9 cellular contexts compared by ENCODE assay signal in genomic region chr17:38674013-38674748, GRCh38. TPM values are rescaled to one million over a fixed set of nuclear protein-coding genes. Genes with fewer than 3 reads are reported as not detected.
DNase-seq lines count a peak whose midpoint lies in the region; ATAC-seq, FAIRE-seq and TF ChIP-seq lines count a peak whose summit lies in the region.
"Had no signal": no experiment of that assay in that cellular context is flagged by ENCODE, and none has a peak within 500 bp of the region (broad histone marks: within the 10 kb centered on the region; RNA-seq: fewer than 3 reads in every experiment).

No MANE protein-coding gene starts in this region.

- H2AFZ ChIP-seq in neuron (ENCODE audit: low read depth, low read length): peak overlapping the region; percentile 93

- peak; percentile 34 for TF ChIP-seq CTCF in endodermal cell (conservative IDR thresholded peaks at IDR 0.05)

- no peak overlapping the region for H3K27ac ChIP-seq in endodermal cell (ENCODE audit: low read depth, low read length)

- no peak overlapping the region for H3K27ac Mint-ChIP-seq in T-helper 2 cell treated with Interferon-gamma antibody and Interleukin-4, amounts not matched to agents 5 μg/mL and 100 μg/mL, for 36 hours
- H3K27ac Mint-ChIP-seq in endodermal cell: no peak overlapping the region

- H3K27me3 Mint-ChIP-seq in T-helper 2 cell treated with Interferon-gamma antibody and Interleukin-4, amounts not matched to agents 5 μg/mL and 100 μg/mL, for 36 hours (ENCODE audit: low read depth): peaks cover 42% of the 10 kb centered on the region
- peaks cover 71% of the 10 kb centered on the region for H3K27me3 Mint-ChIP-seq in endodermal cell (ENCODE audit: insufficient read depth)

- peaks cover 26% of the 10 kb centered on the region for H3K4me1 Mint-ChIP-seq in T-helper 2 cell treated with Interferon-gamma antibody and Interleukin-4, amounts not matched to agents 5 μg/mL and 100 μg/mL, for 36 hours (ENCODE audit: low read depth)
- H3K4me1 Mint-ChIP-seq in endodermal cell: peaks cover 14% of the 10 kb centered on the region

- no peaks in the 10 kb centered on the region for H3K9me3 ChIP-seq in endodermal cell (ENCODE audit: control insufficient read depth, low read length)
- H3K9me3 ChIP-seq in neuron (ENCODE audit: low read length): no peaks in the 10 kb centered on the region

- no peaks in the 10 kb centered on the region for H3K9me3 Mint-ChIP-seq in T-helper 2 cell treated with Interferon-gamma antibody and Interleukin-4, amounts not matched to agents 5 μg/mL and 100 μg/mL, for 36 hours
- H3K9me3 Mint-ChIP-seq in endodermal cell: no peaks in the 10 kb centered on the region

- H3K4me1 ChIP-seq in endodermal cell (ENCODE audit: control insufficient read depth, insufficient read depth, low read length) (peaks cover 17% of the 10 kb centered on the region), neuron (ENCODE audit: insufficient read depth, low read length) (peaks cover 12% of the 10 kb centered on the region)

- H3K36me3 Mint-ChIP-seq in T-helper 2 cell treated with Interferon-gamma antibody and Interleukin-4, amounts not matched to agents 5 μg/mL and 100 μg/mL, for 36 hours (ENCODE audit: low read depth): no peaks in the 10 kb centered on the region
- no peaks in the 10 kb centered on the region for H3K36me3 Mint-ChIP-seq in endodermal cell (ENCODE audit: low read depth)

- ATAC-seq in HG02642 (IDR thresholded peaks at IDR 0.05; ENCODE audit: poor library complexity, unreplicated experiment): peak; percentile 21

- H3K4me3 ChIP-seq in endodermal cell (ENCODE audit: low read length) (peak overlapping the region; percentile 75), neuron (ENCODE audit: low read length) (peak overlapping the region; percentile 55)

- H3K27me3 ChIP-seq in endodermal cell (ENCODE audit: control insufficient read depth, insufficient read depth, low read length, poor library complexity, severe bottlenecking): peaks cover 65% of the 10 kb centered on the region
- peaks cover 44% of the 10 kb centered on the region for H3K27me3 ChIP-seq in neuron (ENCODE audit: insufficient read depth, low read length)

- DNase-seq in DMS 273 (lab: John Stamatoyannopoulos, UW; ENCODE audit: unreplicated experiment) (peak; percentile 69), DMS 273 treated with DMSO at 0.1 percent for 48 hours (lab: John Stamatoyannopoulos, UW) (no peak), endodermal cell (peak; percentile 83), H54 (ENCODE audit: insufficient read length, low spot score) (no peak), RKO (ENCODE audit: low spot score) (no peak)
- peak; percentile 49 for DNase-seq in T-helper 2 cell treated with Interferon-gamma antibody and Interleukin-4, amounts not matched to agents 5 μg/mL and 100 μg/mL, for 36 hours (ENCODE audit: low spot score)

- H3K36me3 ChIP-seq in endodermal cell (ENCODE audit: control insufficient read depth, insufficient read depth, low read length) (no peaks in the 10 kb centered on the region), neuron (ENCODE audit: insufficient read depth, low read length) (no peaks in the 10 kb centered on the region)

- no peak for TF ChIP-seq POLR2A in H54 (IDR thresholded peaks at IDR 0.05; ENCODE audit: low read depth, low read length)

- 1% methylated on average over 42 to 85 of the region's 85 CpGs for WGBS in endodermal cell (ENCODE audit: insufficient coverage in 1 of 2, insufficient read length in 1 of 2), 2 experiments

- FAIRE-seq in H54 (lab: Jason Lieb, UNC): no peak
- FAIRE-seq: A204.1 had no signal

- no peak overlapping the region for H3K4me3 Mint-ChIP-seq in T-helper 2 cell treated with Interferon-gamma antibody and Interleukin-4, amounts not matched to agents 5 μg/mL and 100 μg/mL, for 36 hours
- peak overlapping the region; percentile 40 for H3K4me3 Mint-ChIP-seq in endodermal cell

- H3K9ac ChIP-seq in endodermal cell (ENCODE audit: extremely low read depth, low read length, poor library complexity, severe bottlenecking): peak overlapping the region; percentile 51

RNA-seq across cellular contexts. Expression of gene EPOP, which starts 0.6 kb away (rescaled TPM):
- total RNA-seq in endodermal cell: 1 to 10 TPM; 3.2 to 5.0 TPM
- polyA plus RNA-seq in endodermal cell (2013, experiment 1 of 2): 13.5 TPM
- 12.8 TPM for polyA plus RNA-seq in endodermal cell (2013, experiment 2 of 2)

RNA-seq across cellular contexts. Expression of gene MLLT6, which starts 30.9 kb away (rescaled TPM):
- total RNA-seq in endodermal cell: 100 to 1,000 TPM; 112 to 127 TPM
- polyA plus RNA-seq in endodermal cell (2013, experiment 1 of 2): 54.4 TPM
- 49.1 TPM for polyA plus RNA-seq in endodermal cell (2013, experiment 2 of 2)

RNA-seq across cellular contexts. Expression of gene CISD3, which starts 56.0 kb away (rescaled TPM):
- total RNA-seq in endodermal cell: 10 to 100 TPM in 1 of 2 donors, 1 to 10 TPM in 1; 8.9 to 11.2 TPM
- polyA plus RNA-seq in endodermal cell (2013, experiment 1 of 2): 5.7 TPM
- 6.3 TPM for polyA plus RNA-seq in endodermal cell (2013, experiment 2 of 2)

Comparison
In these comparisons a context has a peak if more than half of its experiments do, and no peak if none do; other contexts are left out.
1. DNase-seq: peak in DMS 273 (single experiment), T-helper 2 cell treated with Interferon-gamma antibody and Interleukin-4, amounts not matched to agents 5 μg/mL and 100 μg/mL, for 36 hours (single experiment) and endodermal cell (single experiment); none in DMS 273 treated with DMSO at 0.1 percent for 48 hours (single experiment), H54 (single experiment) and RKO (single experiment).